Comparison of ENCODE assay signal across 7 cellular contexts in genomic region chr1:113978863-113979702, GRCh38. TPM values are rescaled to one million over a fixed set of nuclear protein-coding genes. Genes with fewer than 3 reads are reported as not detected.
DNase-seq lines count a peak whose midpoint lies in the region; ATAC-seq and TF ChIP-seq lines count a peak whose summit lies in the region.

Gene OLFML3, plus strand, starts transcription at chr1:113979474. Its CDS starts 43 bp downstream, at chr1:113979517.

- peak within 1 kb of the TSS; percentile 89 for H2AFZ ChIP-seq in trophoblast cell (ENCODE audit: insufficient read depth, low read length, poor library complexity)

- H4K12ac ChIP-seq in trophoblast cell (ENCODE audit: low read depth, low read length) = peak within 1 kb of the TSS; percentile 86

- H3K36me3 ChIP-seq in trophoblast cell (ENCODE audit: control insufficient read depth in 1 of 2, insufficient read depth in 2 of 2, low read length in 2 of 2) = peaks cover 3 to 4% of the 10 kb centered on the region in 2 experiments

- TF ChIP-seq CTCF in GM12864 (IDR thresholded peaks at IDR 0.05; ENCODE audit: low read depth, low read length, missing control alignments) (peak; percentile 74), LNCAP (IDR thresholded peaks at IDR 0.05) (peak; percentile 77)

- H3K4me1 ChIP-seq in trophoblast cell (ENCODE audit: control insufficient read depth in 1 of 2, insufficient read depth in 2 of 2, low read length in 2 of 2) = peaks cover 37 to 43% of the 10 kb centered on the region in 2 experiments

- H3K9me3 ChIP-seq in trophoblast cell (ENCODE audit: insufficient read depth, low read depth, low read length) = no peaks in the 10 kb centered on the region

- H3K14ac ChIP-seq in trophoblast cell (ENCODE audit: low read length) = peak within 1 kb of the TSS; percentile 89

- H2BK120ac ChIP-seq in trophoblast cell (ENCODE audit: insufficient read depth, low read length, poor library complexity) = peak within 1 kb of the TSS; percentile 93

- peak within 1 kb of the TSS; percentile 92 for H3K27ac ChIP-seq in trophoblast cell (ENCODE audit: low read depth, low read length)

- peaks cover 38% of the 10 kb centered on the region for H3K79me1 ChIP-seq in trophoblast cell (ENCODE audit: low read length)

- DNase-seq in GM12864 (ENCODE audit: low read depth) (peak; percentile 40), RPMI7951 (ENCODE audit: low read depth) (peak; percentile 91), amniotic stem cell (lab: John Stamatoyannopoulos, UW) (peak; percentile 95), left ventricle myocardium superior (peak; percentile 83), trophoblast cell (peak; percentile 56 to 86)

- peak within 1 kb of the TSS; percentile 61 for H3K4me2 ChIP-seq in trophoblast cell (ENCODE audit: low read length)

- H2BK5ac ChIP-seq in trophoblast cell (ENCODE audit: low read depth, low read length, poor library complexity) = peak within 1 kb of the TSS; percentile 70

- no peaks in the 10 kb centered on the region for H3K27me3 ChIP-seq in trophoblast cell (ENCODE audit: insufficient read depth, low read length)

- peak within 1 kb of the TSS; percentile 93 for H3K4ac ChIP-seq in trophoblast cell (ENCODE audit: low read depth, low read length)

- peak within 1 kb of the TSS; percentile 94 for H3K18ac ChIP-seq in trophoblast cell (ENCODE audit: low read length)

- H3K4me3 ChIP-seq in GM12864 (ENCODE audit: low read depth, low read length) = no peak within 1 kb of the TSS
- H3K4me3 ChIP-seq in trophoblast cell (ENCODE audit: low read depth, low read length) = no peak within 1 kb of the TSS

- H3K23ac ChIP-seq in trophoblast cell (ENCODE audit: low read length) = no peak within 1 kb of the TSS

- intact Hi-C loops in left ventricle myocardium superior (cut with micrococcal nuclease) = loop anchor here (2.0 kb wide), 1 partner anchor 304 kb away; no protein-coding TSS in a partner anchor

- WGBS in trophoblast cell (ENCODE audit: extremely low coverage, insufficient coverage, insufficient read length) = no CpG with 5 or more reads among the region's 13 CpGs

- H3K79me2 ChIP-seq in trophoblast cell (ENCODE audit: control insufficient read depth, insufficient read depth, low read length, poor library complexity) = peaks cover 24% of the 10 kb centered on the region

- peak within 1 kb of the TSS; percentile 97 for H2BK12ac ChIP-seq in trophoblast cell (ENCODE audit: low read length)

- peak; percentile 70 for ATAC-seq in left ventricle myocardium superior
- no peak for ATAC-seq in HG03039 (IDR thresholded peaks at IDR 0.05; ENCODE audit: unreplicated experiment)

- H2AK5ac ChIP-seq in trophoblast cell (ENCODE audit: low read length) = peak within 1 kb of the TSS; percentile 71

- H3K9ac ChIP-seq in trophoblast cell (ENCODE audit: low read length) = peak within 1 kb of the TSS; percentile 44

- peak within 1 kb of the TSS; percentile 78 for H4K8ac ChIP-seq in trophoblast cell (ENCODE audit: low read depth, low read length)

- peak within 1 kb of the TSS; percentile 93 for H4K91ac ChIP-seq in trophoblast cell (ENCODE audit: low read depth, low read length)

RNA-seq across cellular contexts. Expression of gene OLFML3, which starts in this region (rescaled TPM):
- total RNA-seq in RPMI7951 (2014; rRNA removed; shearing (Covaris generic)) = 9.1 and 9.7 TPM in 2 replicates
- total RNA-seq in left ventricle myocardium superior = 10.8 TPM
- polyA plus RNA-seq in trophoblast cell (2013) = 142 and 148 TPM in 2 replicates

Comparison
In these comparisons a context has a peak if more than half of its experiments do, and no peak if none do; other contexts are left out.
1. DNase-seq: peak in every context shown above with its lines; median percentile 95 in amniotic stem cell; 91 in RPMI7951; 83 in left ventricle myocardium superior; 71 in trophoblast cell; 40 in GM12864.